ENCODE assay signal across 8 cellular contexts in the genomic region with DNA sequence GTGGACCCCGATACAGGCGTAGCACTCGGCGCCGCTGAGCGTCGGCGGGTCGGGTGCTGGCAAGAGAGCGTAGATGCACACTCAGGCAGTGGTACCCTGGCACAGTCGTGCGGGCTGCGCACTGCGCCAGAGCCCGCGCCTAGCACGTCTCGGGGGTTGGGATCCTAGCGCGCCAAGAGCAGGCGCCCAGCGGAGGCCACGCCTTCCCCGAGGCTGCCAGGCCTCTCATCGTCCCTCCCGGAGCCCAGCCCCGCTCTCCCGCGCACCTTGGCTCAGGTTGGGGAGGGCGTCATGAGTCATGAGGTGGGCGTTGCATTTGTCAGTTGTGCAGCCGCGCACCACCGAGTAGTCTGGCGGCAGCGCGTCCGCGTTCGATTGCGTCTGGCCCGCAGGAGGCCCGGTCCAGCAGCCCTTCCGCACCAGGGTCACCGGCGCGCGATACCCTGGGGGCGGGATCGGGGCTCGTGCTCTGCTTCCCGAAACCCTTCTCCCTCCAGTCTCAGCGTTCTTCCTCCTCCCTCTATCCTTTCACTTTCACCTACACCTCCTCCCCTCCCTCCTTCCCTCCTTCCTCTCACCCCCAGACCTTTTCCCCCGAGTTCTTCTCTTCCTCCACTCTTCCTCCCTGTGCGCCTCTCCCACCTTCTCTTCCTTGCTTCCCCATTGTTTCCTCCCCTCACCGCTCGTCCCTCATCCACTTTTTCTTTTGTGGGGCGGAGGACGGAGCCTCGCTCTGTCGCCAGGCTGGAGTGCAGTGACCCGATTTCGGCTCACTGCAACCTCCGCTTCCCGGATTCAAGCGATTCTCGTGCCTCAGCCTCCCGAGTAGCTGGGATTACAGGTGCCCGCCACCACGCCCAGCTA. TPM values are rescaled to one million over a fixed set of nuclear protein-coding genes. Genes with fewer than 3 reads are reported as not detected.
A peak's percentile ranks its signal among the peaks of the same experiment; 100 is the strongest.
DNase-seq lines count a peak whose midpoint lies in the region; ATAC-seq, FAIRE-seq and TF ChIP-seq lines count a peak whose summit lies in the region.

No MANE protein-coding gene starts in this region.

- H3K4me2 ChIP-seq in K562 (ENCODE audit: insufficient read depth, low read length) = peak overlapping the region; percentile 73

- no peaks in the 10 kb centered on the region for H3K9me3 Mint-ChIP-seq in T-helper 2 cell treated with Interferon-gamma antibody and Interleukin-4, amounts not matched to agents 5 μg/mL and 100 μg/mL, for 36 hours

- CTCF ChIA-PET in K562 (lab: Yijun Ruan, JAX; ENCODE audit: low intra/inter-chr PET ratio) = no interaction called here

- in situ Hi-C loops in K562 (cut with MboI) = no loop called here

- ATAC-seq in K562 = peak; percentile 89
- no peak for ATAC-seq in GM21723 (IDR thresholded peaks at IDR 0.05; ENCODE audit: unreplicated experiment)
- no peak for ATAC-seq in GM21825 (IDR thresholded peaks at IDR 0.05; ENCODE audit: unreplicated experiment)

- H3K4me1 ChIP-seq in K562 (replicated peaks in 1 of 2; ENCODE audit: control insufficient read depth in 2 of 2, insufficient read depth in 2 of 2, low read length in 2 of 2) (peaks cover 0 to 22% of the 10 kb centered on the region in 2 experiments; a peak in 4 of 5 replicates), kidney (ENCODE audit: control insufficient read depth in 1 of 2, insufficient read depth in 1 of 2, low read depth in 1 of 2, low read length in 2 of 2) (peaks cover 0 to 9% of the 10 kb centered on the region in 2 donors)

- TF ChIP-seq POLR2A in K562 (conservative IDR thresholded peaks at IDR 0.05) = no peak

- no peaks in the 10 kb centered on the region; the same call in 1 of the 2 replicates for H4K20me1 ChIP-seq in K562 (replicated peaks; ENCODE audit: control insufficient read depth, insufficient read depth, low read length)

- BruUV-seq in K562 (replicated peaks; lab: Mats Ljungman, UMichigan) = no TSS peak

- TF ChIP-seq CTCF in K562 (IDR thresholded peaks at IDR 0.05 in 2 of 3, conservative IDR thresholded peaks at IDR 0.05 in 1 of 3; ENCODE audit: insufficient read depth in 2 of 3, low read depth in 1 of 3, low read length in 3 of 3) (no peak), kidney (IDR thresholded peaks at IDR 0.05; ENCODE audit: borderline replicate concordance, extremely low read depth, insufficient read depth) (no peak)

- no peak for TF ChIP-seq EP300 in K562 (IDR thresholded peaks at IDR 0.05; ENCODE audit: low read length)

- intact Hi-C loops in K562 (cut with micrococcal nuclease) (no loop called here), kidney (cut with DNase I) (no loop called here)

- peaks cover 27% of the 10 kb centered on the region for H3K27me3 Mint-ChIP-seq in T-helper 2 cell treated with Interferon-gamma antibody and Interleukin-4, amounts not matched to agents 5 μg/mL and 100 μg/mL, for 36 hours (ENCODE audit: low read depth)

- H3K9me1 ChIP-seq in K562 (ENCODE audit: control insufficient read depth, insufficient read depth, low read length) = no peaks in the 10 kb centered on the region

- WGBS in K562 (ENCODE audit: insufficient coverage, low coverage, missing lambda C conversion rate) = 30% methylated on average over 51 of the region's 70 CpGs

- H2AFZ ChIP-seq in K562 (ENCODE audit: low read depth, low read length) = peak overlapping the region; percentile 85

- H3K27ac Mint-ChIP-seq in T-helper 2 cell treated with Interferon-gamma antibody and Interleukin-4, amounts not matched to agents 5 μg/mL and 100 μg/mL, for 36 hours = no peak overlapping the region

- H3K79me2 ChIP-seq in K562 (ENCODE audit: control insufficient read depth, insufficient read depth, low read length) = no peaks in the 10 kb centered on the region

- H3K9me3 ChIP-seq in K562 (replicated peaks; ENCODE audit: control insufficient read depth, insufficient read depth, low read depth, low read length) (no peaks in the 10 kb centered on the region), kidney (ENCODE audit: control insufficient read depth in 1 of 2, low read length in 2 of 2) (peaks cover 0 to 3% of the 10 kb centered on the region in 2 donors)

- H3K36me3 ChIP-seq in K562 (ENCODE audit: control insufficient read depth, insufficient read depth, low read length) (no peaks in the 10 kb centered on the region), kidney (ENCODE audit: control insufficient read depth in 1 of 2, insufficient read depth in 2 of 2, low read length in 2 of 2) (no peaks in the 10 kb centered on the region)

- TF ChIP-seq RAD21 in K562 (CRISPR knock-in tag; conservative IDR thresholded peaks at IDR 0.05 in 1 of 2, IDR thresholded peaks at IDR 0.05 in 1 of 2) = no peak

- H3K27ac ChIP-seq in K562 (ENCODE audit: extremely low read depth, low read depth, low read length) (no peak overlapping the region), kidney (ENCODE audit: low read depth in 2 of 2, low read length in 2 of 2) (no peak overlapping the region)

- H3K4me3 Mint-ChIP-seq in T-helper 2 cell treated with Interferon-gamma antibody and Interleukin-4, amounts not matched to agents 5 μg/mL and 100 μg/mL, for 36 hours = peak overlapping the region; percentile 81

- peak in 2 of 3 experiments; percentile 8 to 9 for DNase-seq in NCI-H1417 (lab: John Stamatoyannopoulos, UW)
- DNase-seq in NCI-H1417 treated with DMSO at 0.1 percent for 48 hours (lab: John Stamatoyannopoulos, UW) = no peak
- peak; percentile 45 for DNase-seq in T-helper 2 cell treated with Interferon-gamma antibody and Interleukin-4, amounts not matched to agents 5 μg/mL and 100 μg/mL, for 36 hours (ENCODE audit: low spot score)
- DNase-seq in K562 (ENCODE audit: extremely low read depth in 1 of 4, low spot score in 3 of 4) = peak in 3 of 4 experiments; percentile 70 to 81 (median 71)
- peak; percentile 90 for DNase-seq in kidney
- peak; percentile 57 to 67 for DNase-seq in stimulated activated CD4-positive, alpha-beta T cell treated with anti-CD3 and anti-CD28 coated beads, Interleukin-1b, Interleukin-23, amount 100 ng/mL, for 4 hours (ENCODE audit: low read depth in 2 of 2)

- peak overlapping the region; percentile 22; the same call in 1 of the 2 replicates for H3K4me3 ChIP-seq in K562
- peak overlapping the region; percentile 48 to 58 for H3K4me3 ChIP-seq in kidney (ENCODE audit: low read length in 2 of 2)

- H3K27me3 ChIP-seq in K562 (ENCODE audit: control insufficient read depth in 2 of 2, insufficient read depth in 2 of 2, low read length in 2 of 2) = peaks cover 6 to 11% of the 10 kb centered on the region in 2 experiments; a peak in 3 of 5 replicates

- peak overlapping the region in 1 of 2 experiments; percentile 75; a peak in 2 of 4 replicates for H3K9ac ChIP-seq in K562 (ENCODE audit: insufficient read depth in 1 of 2, low read depth in 2 of 2, low read length in 2 of 2)
- H3K9ac ChIP-seq in kidney (ENCODE audit: low read length in 2 of 2) = no peak overlapping the region

- H3K4me1 Mint-ChIP-seq in T-helper 2 cell treated with Interferon-gamma antibody and Interleukin-4, amounts not matched to agents 5 μg/mL and 100 μg/mL, for 36 hours (ENCODE audit: low read depth) = peaks cover 17% of the 10 kb centered on the region

- H3K36me3 Mint-ChIP-seq in T-helper 2 cell treated with Interferon-gamma antibody and Interleukin-4, amounts not matched to agents 5 μg/mL and 100 μg/mL, for 36 hours (ENCODE audit: low read depth) = no peaks in the 10 kb centered on the region

- POLR2A ChIA-PET in K562 (lab: Yijun Ruan, JAX) = interaction anchor here (1.5 kb wide), 1 partner anchor 14 kb away, joined by 5 read pairs; no protein-coding TSS in a partner anchor

- no peak for FAIRE-seq in K562 (lab: Jason Lieb, UNC)
- FAIRE-seq in kidney (lab: Jason Lieb, UNC) = no peak

RNA-seq across cellular contexts. Expression of gene LYPD5, which starts 3.5 kb away (rescaled TPM):
- 0.42 and 1.1 TPM in 2 replicates for total RNA-seq in K562 (2011; cell fraction: chromatin; rRNA removed; ENCODE audit: low replicate concordance)
- total RNA-seq in K562 (2011; cell fraction: nucleolus; rRNA removed) = 0.26 and 0.50 TPM in 2 replicates
- 0.15 TPM in 1 of 2 replicates, not detected in the other for total RNA-seq in K562 (2011; cell fraction: nucleoplasm; rRNA removed)
- total RNA-seq in K562 (2014; rRNA removed) (0.20 TPM in 1 of 2 replicates, not detected in the other), K562 (2014; rRNA removed; fragmentation: Illumina TruSeq; extraction: Trizol) (0.13 TPM in 1 of 2 replicates, not detected in the other), K562 (2015; rRNA removed; fragmentation: Illumina TruSeq; extraction: Trizol) (0.19 and 0.22 TPM in 2 replicates), K562 (2021) (0.09 and 0.25 TPM in 2 replicates), kidney (4.2 TPM)
- polyA plus RNA-seq in K562 (2011; rRNA removed) (0.21 and 0.26 TPM in 2 replicates), K562 (2014; fragmentation: Illumina TruSeq; extraction: Trizol) (0.06 and 0.24 TPM in 2 replicates), K562 (2014; fragmentation: Nextera tagmentation; extraction: Ambion mirVana) (under 1 TPM in 1 of 2 experiments, not detected in 1; 0.03 TPM), K562 (2014; rRNA removed) (0.11 TPM in 1 of 2 replicates, not detected in the other), kidney (ENCODE audit: insufficient read depth, low read depth, low replicate concordance) (1.8 TPM)
- polyA plus RNA-seq in K562 (2011; cell fraction: cytosol; rRNA removed) = 0.16 and 0.39 TPM in 2 replicates
- 0.14 and 0.47 TPM in 2 replicates for polyA plus RNA-seq in K562 (2011; cell fraction: nucleus; rRNA removed)
- 0.09 and 0.25 TPM in 2 replicates for polyA plus RNA-seq in K562 (2012)
- 0.21 TPM in 2 replicates for polyA minus RNA-seq in K562 (2011; rRNA and poly(A)+ RNA removed)
- polyA minus RNA-seq in K562 (2011; cell fraction: cytosol; rRNA and poly(A)+ RNA removed) = not detected in 2 replicates
- polyA minus RNA-seq in K562 (2011; cell fraction: nucleus; rRNA and poly(A)+ RNA removed) = 0.22 and 0.54 TPM in 2 replicates

RNA-seq across cellular contexts. Expression of gene KCNN4, which starts 18.0 kb away (rescaled TPM):
- total RNA-seq in K562 (2011; cell fraction: chromatin; rRNA removed; ENCODE audit: low replicate concordance) = 29.9 and 77.4 TPM in 2 replicates
- total RNA-seq in K562 (2011; cell fraction: nucleolus; rRNA removed) = 79.4 and 80.4 TPM in 2 replicates
- 61.0 and 61.7 TPM in 2 replicates for total RNA-seq in K562 (2011; cell fraction: nucleoplasm; rRNA removed)
- total RNA-seq in K562 (2014; rRNA removed) = 31.8 and 32.1 TPM in 2 replicates
- 9.2 and 10.7 TPM in 2 replicates for total RNA-seq in K562 (2014; rRNA removed; fragmentation: Illumina TruSeq; extraction: Trizol)
- 18.6 and 19.5 TPM in 2 replicates for total RNA-seq in K562 (2015; rRNA removed; fragmentation: Illumina TruSeq; extraction: Trizol)
- total RNA-seq in K562 (2021) = 26.6 and 28.6 TPM in 2 replicates
- polyA plus RNA-seq in K562 (2011; rRNA removed) = 29.4 and 33.9 TPM in 2 replicates
- 40.2 and 61.3 TPM in 2 replicates for polyA plus RNA-seq in K562 (2011; cell fraction: cytosol; rRNA removed)
- polyA plus RNA-seq in K562 (2011; cell fraction: nucleus; rRNA removed) = 111 and 177 TPM in 2 replicates
- 16.4 and 18.7 TPM in 2 replicates for polyA plus RNA-seq in K562 (2012)
- polyA plus RNA-seq in K562 (2014; fragmentation: Illumina TruSeq; extraction: Trizol) = 22.6 and 25.9 TPM in 2 replicates
- 1 to 10 TPM in 1 of 2 experiments, under 1 TPM in 1; 0.53 to 2.0 TPM for polyA plus RNA-seq in K562 (2014; fragmentation: Nextera tagmentation; extraction: Ambion mirVana)
- polyA plus RNA-seq in K562 (2014; rRNA removed) = 37.6 and 37.7 TPM in 2 replicates
- polyA minus RNA-seq in K562 (2011; rRNA and poly(A)+ RNA removed) = 18.4 and 22.7 TPM in 2 replicates
- polyA minus RNA-seq in K562 (2011; cell fraction: cytosol; rRNA and poly(A)+ RNA removed) = 16.1 and 22.7 TPM in 2 replicates
- polyA minus RNA-seq in K562 (2011; cell fraction: nucleus; rRNA and poly(A)+ RNA removed) = 26.3 and 27.8 TPM in 2 replicates
- total RNA-seq in kidney = 6.1 TPM
- polyA plus RNA-seq in kidney (ENCODE audit: insufficient read depth, low read depth, low replicate concordance) = 0.80 TPM

RNA-seq across cellular contexts. Expression of gene ZNF283, which starts 28.3 kb away (rescaled TPM):
- 18.2 and 43.1 TPM in 2 replicates for total RNA-seq in K562 (2011; cell fraction: chromatin; rRNA removed; ENCODE audit: low replicate concordance)
- total RNA-seq in K562 (2011; cell fraction: nucleolus; rRNA removed) = 15.0 and 16.3 TPM in 2 replicates
- 19.9 and 37.9 TPM in 2 replicates for total RNA-seq in K562 (2011; cell fraction: nucleoplasm; rRNA removed)
- total RNA-seq in K562 (2014; rRNA removed) (7.9 TPM in 2 replicates), K562 (2014; rRNA removed; fragmentation: Illumina TruSeq; extraction: Trizol) (19.5 and 21.3 TPM in 2 replicates), K562 (2015; rRNA removed; fragmentation: Illumina TruSeq; extraction: Trizol) (11.3 and 14.0 TPM in 2 replicates), K562 (2021) (10.3 and 10.7 TPM in 2 replicates), kidney (12.7 TPM)
- polyA plus RNA-seq in K562 (2011; rRNA removed) (7.3 and 9.8 TPM in 2 replicates), K562 (2014; fragmentation: Illumina TruSeq; extraction: Trizol) (6.2 and 7.0 TPM in 2 replicates), K562 (2014; fragmentation: Nextera tagmentation; extraction: Ambion mirVana) (10 to 100 TPM in 1 of 2 experiments, 1 to 10 TPM in 1; 6.0 to 11.1 TPM), K562 (2014; rRNA removed) (7.2 and 9.4 TPM in 2 replicates), kidney (ENCODE audit: insufficient read depth, low read depth, low replicate concordance) (3.3 TPM)
- polyA plus RNA-seq in K562 (2011; cell fraction: cytosol; rRNA removed) = 0.78 and 2.6 TPM in 2 replicates
- polyA plus RNA-seq in K562 (2011; cell fraction: nucleus; rRNA removed) = 7.9 and 12.9 TPM in 2 replicates
- 5.7 and 5.8 TPM in 2 replicates for polyA plus RNA-seq in K562 (2012)
- polyA minus RNA-seq in K562 (2011; rRNA and poly(A)+ RNA removed) = 21.0 and 25.4 TPM in 2 replicates
- polyA minus RNA-seq in K562 (2011; cell fraction: cytosol; rRNA and poly(A)+ RNA removed) = 4.3 and 6.1 TPM in 2 replicates
- polyA minus RNA-seq in K562 (2011; cell fraction: nucleus; rRNA and poly(A)+ RNA removed) = 12.8 and 28.8 TPM in 2 replicates

RNA-seq across cellular contexts. Expression of gene SMG9, which starts 44.0 kb away (rescaled TPM):
- 85.7 and 122 TPM in 2 replicates for total RNA-seq in K562 (2011; cell fraction: chromatin; rRNA removed; ENCODE audit: low replicate concordance)
- 58.7 and 72.8 TPM in 2 replicates for total RNA-seq in K562 (2011; cell fraction: nucleolus; rRNA removed)
- 73.1 and 75.7 TPM in 2 replicates for total RNA-seq in K562 (2011; cell fraction: nucleoplasm; rRNA removed)
- total RNA-seq in K562 (2014; rRNA removed) = 38.6 and 40.2 TPM in 2 replicates
- total RNA-seq in K562 (2014; rRNA removed; fragmentation: Illumina TruSeq; extraction: Trizol) = 17.2 and 21.8 TPM in 2 replicates
- total RNA-seq in K562 (2015; rRNA removed; fragmentation: Illumina TruSeq; extraction: Trizol) = 39.6 and 40.4 TPM in 2 replicates
- total RNA-seq in K562 (2021) = 79.7 and 86.1 TPM in 2 replicates
- polyA plus RNA-seq in K562 (2011; rRNA removed) = 17.7 and 53.5 TPM in 2 replicates
- polyA plus RNA-seq in K562 (2011; cell fraction: cytosol; rRNA removed) = 27.4 and 31.8 TPM in 2 replicates
- polyA plus RNA-seq in K562 (2011; cell fraction: nucleus; rRNA removed) = 122 and 124 TPM in 2 replicates
- polyA plus RNA-seq in K562 (2012) = 34.7 and 52.6 TPM in 2 replicates
- polyA plus RNA-seq in K562 (2014; fragmentation: Illumina TruSeq; extraction: Trizol) = 53.6 and 61.0 TPM in 2 replicates
- polyA plus RNA-seq in K562 (2014; fragmentation: Nextera tagmentation; extraction: Ambion mirVana) = 1 to 10 TPM; 1.7 to 3.9 TPM
- 46.1 and 49.1 TPM in 2 replicates for polyA plus RNA-seq in K562 (2014; rRNA removed)
- 14.1 and 14.6 TPM in 2 replicates for polyA minus RNA-seq in K562 (2011; rRNA and poly(A)+ RNA removed)
- 23.5 and 24.0 TPM in 2 replicates for polyA minus RNA-seq in K562 (2011; cell fraction: cytosol; rRNA and poly(A)+ RNA removed)
- polyA minus RNA-seq in K562 (2011; cell fraction: nucleus; rRNA and poly(A)+ RNA removed) = 18.7 and 33.0 TPM in 2 replicates
- total RNA-seq in kidney = 34.6 TPM
- 25.1 TPM for polyA plus RNA-seq in kidney (ENCODE audit: insufficient read depth, low read depth, low replicate concordance)
